ENCODE assay signal across 19 cellular contexts in the genomic region with DNA sequence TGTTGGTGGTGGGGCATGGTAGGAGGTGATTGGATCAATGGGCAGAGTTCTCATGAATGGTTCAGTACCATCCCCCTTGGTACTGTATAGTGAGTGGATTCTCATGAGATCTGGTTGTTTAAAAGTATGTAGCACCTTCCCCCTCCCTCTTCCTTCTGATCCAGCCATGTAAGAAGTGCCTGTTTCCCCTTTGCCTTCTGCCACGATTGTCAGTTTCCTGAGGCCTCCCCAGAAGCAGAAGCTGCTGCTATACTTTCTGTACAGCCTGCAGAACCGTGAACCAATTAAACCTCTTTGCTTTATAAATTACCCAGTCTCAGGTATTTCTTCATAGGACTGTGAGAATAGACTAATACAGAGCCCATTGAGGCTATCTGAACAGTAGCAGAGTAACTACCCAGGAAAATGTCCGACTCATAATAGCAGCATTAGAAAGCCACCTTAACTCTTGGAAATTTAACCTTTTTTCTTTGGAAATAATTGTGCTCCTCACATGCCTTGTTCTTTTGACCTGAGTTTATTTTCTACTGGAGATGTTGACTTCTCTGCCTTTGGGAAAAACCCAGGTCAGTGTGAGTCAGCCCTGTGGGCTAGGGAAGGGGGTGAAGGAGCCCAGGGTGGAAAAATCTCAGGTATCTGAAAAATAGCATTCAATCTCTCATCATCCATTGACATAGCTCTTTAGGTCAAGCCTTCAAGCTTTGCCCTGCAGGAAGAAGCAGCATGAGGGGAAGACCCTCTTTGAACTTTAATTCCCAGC. TPM values are rescaled to one million over a fixed set of nuclear protein-coding genes. Genes with fewer than 3 reads are reported as not detected.
DNase-seq lines count a peak whose midpoint lies in the region; ATAC-seq and TF ChIP-seq lines count a peak whose summit lies in the region.
"Had no signal": no experiment of that assay in that cellular context is flagged by ENCODE, and none has a peak within 500 bp of the region (broad histone marks: within the 10 kb centered on the region; RNA-seq: fewer than 3 reads in every experiment).

No MANE protein-coding gene starts in this region.

- peak overlapping the region; percentile 4 for H3K4me3 Mint-ChIP-seq in activated CD4-positive, alpha-beta T cell treated with anti-CD3 and anti-CD28 coated beads, Interleukin-2, amount 10 ng/mL, durations not matched to agents 24 days and 14 days
- no peak overlapping the region for H3K4me3 Mint-ChIP-seq in activated CD4-positive, alpha-beta T cell treated with anti-CD3 and anti-CD28 coated beads, Interleukin-2, amount 10 ng/mL, durations not matched to agents 7 days and 5 days
- H3K4me3 Mint-ChIP-seq: naive thymus-derived CD8-positive, alpha-beta T cell had no signal

- no peak overlapping the region for H3K4me2 ChIP-seq in mammary epithelial cell (ENCODE audit: insufficient read depth, low read depth, low read length)

- dilution Hi-C loops in mammary epithelial cell (cut with HindIII; ENCODE audit: low sequenced_read_pairs) = no loop called here

- POLR2A ChIA-PET in activated CD4-positive, alpha-beta T cell treated with anti-CD3 and anti-CD28 coated beads, Interleukin-2, amount 10 ng/mL, durations not matched to agents 7 days and 5 days (lab: Charles Lee) = no interaction called here

- TF ChIP-seq CTCF in mammary epithelial cell (conservative IDR thresholded peaks at IDR 0.05 in 1 of 2, IDR thresholded peaks at IDR 0.05 in 1 of 2; ENCODE audit: extremely low read depth in 1 of 2, insufficient read depth in 1 of 2, low read depth in 1 of 2, low read length in 2 of 2) = no peak

- peaks cover 17% of the 10 kb centered on the region for H3K4me1 Mint-ChIP-seq in activated CD4-positive, alpha-beta T cell treated with anti-CD3 and anti-CD28 coated beads, Interleukin-2, amount 10 ng/mL, durations not matched to agents 24 days and 14 days
- peaks cover 5% of the 10 kb centered on the region for H3K4me1 Mint-ChIP-seq in activated CD4-positive, alpha-beta T cell treated with anti-CD3 and anti-CD28 coated beads, Interleukin-2, amount 10 ng/mL, durations not matched to agents 7 days and 5 days

- H3K36me3 Mint-ChIP-seq in activated CD4-positive, alpha-beta T cell treated with anti-CD3 and anti-CD28 coated beads, Interleukin-2, amount 10 ng/mL, durations not matched to agents 24 days and 14 days (ENCODE audit: low read depth) = no peaks in the 10 kb centered on the region
- no peaks in the 10 kb centered on the region for H3K36me3 Mint-ChIP-seq in activated CD4-positive, alpha-beta T cell treated with anti-CD3 and anti-CD28 coated beads, Interleukin-2, amount 10 ng/mL, durations not matched to agents 7 days and 5 days (ENCODE audit: low read depth)

- intact Hi-C loops in activated CD4-positive, alpha-beta T cell treated with anti-CD3 and anti-CD28 coated beads, Interleukin-2, amount 10 ng/mL, durations not matched to agents 24 days and 14 days (cut with micrococcal nuclease) = no loop called here
- intact Hi-C loops in mammary epithelial cell (cut with micrococcal nuclease) = no loop called here

- no peak overlapping the region for H3K27ac ChIP-seq in mammary epithelial cell (ENCODE audit: insufficient read depth, low read depth, low read length)
- H3K27ac ChIP-seq: C4-2B, SJCRH30, skin epidermis, transverse colon had no signal

- no TSS peak for BruUV-seq in mammary epithelial cell (replicated peaks; lab: Mats Ljungman, UMichigan)

- H3K9ac ChIP-seq in mammary epithelial cell (ENCODE audit: insufficient read depth, low read length) = no peak overlapping the region

- no peak overlapping the region for H3K27ac Mint-ChIP-seq in activated CD4-positive, alpha-beta T cell treated with anti-CD3 and anti-CD28 coated beads, Interleukin-2, amount 10 ng/mL, durations not matched to agents 24 days and 14 days
- no peak overlapping the region for H3K27ac Mint-ChIP-seq in activated CD4-positive, alpha-beta T cell treated with anti-CD3 and anti-CD28 coated beads, Interleukin-2, amount 10 ng/mL, durations not matched to agents 7 days and 5 days
- H3K27ac Mint-ChIP-seq: naive thymus-derived CD8-positive, alpha-beta T cell had no signal

- no peaks in the 10 kb centered on the region for H4K20me1 ChIP-seq in mammary epithelial cell (ENCODE audit: insufficient read depth, low read length)

- DNase-seq in activated CD4-positive, alpha-beta T cell treated with anti-CD3 and anti-CD28 coated beads, Interleukin-2, amount 10 ng/mL, durations not matched to agents 24 days and 14 days = no peak
- no peak for DNase-seq in activated CD4-positive, alpha-beta T cell treated with anti-CD3 and anti-CD28 coated beads, Interleukin-2, amount 10 ng/mL, durations not matched to agents 7 days and 5 days
- DNase-seq in NOMO-1 treated with dmso at 0.1 percent for 144 hours (lab: John Stamatoyannopoulos, UW; ENCODE audit: unreplicated experiment) (peak; percentile 35), mammary epithelial cell (peak; percentile 77), NCI-H82 treated with DMSO at 0.1 percent for 48 hours (lab: John Stamatoyannopoulos, UW; ENCODE audit: unreplicated experiment) (no peak)
- peak; percentile 13 for DNase-seq in stimulated activated naive CD8-positive, alpha-beta T cell treated with anti-CD3 and anti-CD28 coated beads, Interleukin-15, Interleukin-2, amounts not matched to agents 100 U/mL and 50 U/mL, for 24 hours
- DNase-seq: 8988T; amniotic stem cell; foreskin melanocyte; naive thymus-derived CD8-positive, alpha-beta T cell; NCI-H1105 treated with DMSO at 0.1 percent for 48 hours; NK-92 treated with Interleukin-12 subunit alpha and Interleukin-12 subunit beta, amount 100 ng/mL, for 24 hours; SJCRH30; transverse colon had no signal

- WGBS in mammary epithelial cell (ENCODE audit: low coverage, missing lambda C conversion rate) = 89% methylated on average over 3 of the region's 3 CpGs

- no peak overlapping the region for H3K4me3 ChIP-seq in mammary epithelial cell (replicated peaks in 1 of 3; ENCODE audit: insufficient read depth in 1 of 3, low read depth in 2 of 3, low read length in 3 of 3)
- H3K4me3 ChIP-seq: lung, SJCRH30, skin epidermis, transverse colon had no signal

- CTCF ChIA-PET in activated CD4-positive, alpha-beta T cell treated with anti-CD3 and anti-CD28 coated beads, Interleukin-2, amount 10 ng/mL, durations not matched to agents 7 days and 5 days (lab: Charles Lee) = no interaction called here
- CTCF ChIA-PET in mammary epithelial cell (lab: Charles Lee; ENCODE audit: low non-redundant PET) = no interaction called here

- in situ Hi-C loops in mammary epithelial cell (cut with MboI; ENCODE audit: low sequenced_read_pairs in 2 of 2) = no loop called here

- ATAC-seq in stimulated activated naive CD8-positive, alpha-beta T cell treated with anti-CD3 and anti-CD28 coated beads, Interleukin-15, Interleukin-2, amounts not matched to agents 100 U/mL and 50 U/mL, for 24 hours = peak; percentile 49
- ATAC-seq in HG03432 (IDR thresholded peaks at IDR 0.05; ENCODE audit: unreplicated experiment) = no peak
- ATAC-seq in HG03520 (IDR thresholded peaks at IDR 0.05; ENCODE audit: unreplicated experiment) = no peak
- ATAC-seq: naive thymus-derived CD8-positive, alpha-beta T cell had no signal

- no peaks in the 10 kb centered on the region for H3K9me3 Mint-ChIP-seq in activated CD4-positive, alpha-beta T cell treated with anti-CD3 and anti-CD28 coated beads, Interleukin-2, amount 10 ng/mL, durations not matched to agents 24 days and 14 days
- peaks cover 2% of the 10 kb centered on the region for H3K9me3 Mint-ChIP-seq in activated CD4-positive, alpha-beta T cell treated with anti-CD3 and anti-CD28 coated beads, Interleukin-2, amount 10 ng/mL, durations not matched to agents 7 days and 5 days

- peaks cover 18% of the 10 kb centered on the region for H3K4me1 ChIP-seq in mammary epithelial cell (ENCODE audit: insufficient read depth, low read length)
- H3K4me1 ChIP-seq: SJCRH30, transverse colon had no signal

- H3K79me2 ChIP-seq in mammary epithelial cell (ENCODE audit: insufficient read depth, low read length) = no peaks in the 10 kb centered on the region

- no peaks in the 10 kb centered on the region for H3K27me3 ChIP-seq in mammary epithelial cell (ENCODE audit: insufficient read depth, low read length)
- H3K27me3 ChIP-seq: transverse colon had no signal

- H3K27me3 Mint-ChIP-seq in activated CD4-positive, alpha-beta T cell treated with anti-CD3 and anti-CD28 coated beads, Interleukin-2, amount 10 ng/mL, durations not matched to agents 24 days and 14 days = peaks cover 5% of the 10 kb centered on the region
- peaks cover 9% of the 10 kb centered on the region for H3K27me3 Mint-ChIP-seq in activated CD4-positive, alpha-beta T cell treated with anti-CD3 and anti-CD28 coated beads, Interleukin-2, amount 10 ng/mL, durations not matched to agents 7 days and 5 days

- no peak overlapping the region for H2AFZ ChIP-seq in mammary epithelial cell (ENCODE audit: low read depth, low read length)

- no peaks in the 10 kb centered on the region for H3K36me3 ChIP-seq in mammary epithelial cell (ENCODE audit: insufficient read depth, low read length)
- H3K36me3 ChIP-seq: SJCRH30, transverse colon had no signal

- no peaks in the 10 kb centered on the region for H3K9me3 ChIP-seq in mammary epithelial cell (replicated peaks; ENCODE audit: insufficient read depth, low read length)
- H3K9me3 ChIP-seq: SJCRH30, transverse colon had no signal

RNA-seq across cellular contexts. Expression of a gene that starts 18.1 kb away (rescaled TPM):
- total RNA-seq in activated CD4-positive, alpha-beta T cell treated with anti-CD3 and anti-CD28 coated beads, Interleukin-2, amount 10 ng/mL, durations not matched to agents 24 days and 14 days = 12.2 and 13.7 TPM in 2 replicates
- 10 to 100 TPM; 13.8 to 15.4 TPM for total RNA-seq in activated CD4-positive, alpha-beta T cell treated with anti-CD3 and anti-CD28 coated beads, Interleukin-2, amount 10 ng/mL, durations not matched to agents 7 days and 5 days
- 100 to 1,000 TPM in 1 of 2 donors, 10 to 100 TPM in 1; 13.8 to 317 TPM for total RNA-seq in mammary epithelial cell
- 4.1 TPM for polyA plus RNA-seq in mammary epithelial cell
- polyA minus RNA-seq in mammary epithelial cell = 7.2 TPM
- total RNA-seq: SJCRH30 had no signal

Comparison
In these comparisons a context has a peak if more than half of its experiments do, and no peak if none do; other contexts are left out.
1. DNase-seq: peak in NOMO-1 treated with dmso at 0.1 percent for 144 hours (single experiment), mammary epithelial cell (single experiment) and stimulated activated naive CD8-positive, alpha-beta T cell treated with anti-CD3 and anti-CD28 coated beads, Interleukin-15, Interleukin-2, amounts not matched to agents 100 U/mL and 50 U/mL, for 24 hours (single experiment); none in activated CD4-positive, alpha-beta T cell treated with anti-CD3 and anti-CD28 coated beads, Interleukin-2, amount 10 ng/mL, durations not matched to agents 24 days and 14 days (single experiment), activated CD4-positive, alpha-beta T cell treated with anti-CD3 and anti-CD28 coated beads, Interleukin-2, amount 10 ng/mL, durations not matched to agents 7 days and 5 days (single experiment) and NCI-H82 treated with DMSO at 0.1 percent for 48 hours (single experiment).